Comparison of ENCODE assay signal across 19 cellular contexts in the genomic region with DNA sequence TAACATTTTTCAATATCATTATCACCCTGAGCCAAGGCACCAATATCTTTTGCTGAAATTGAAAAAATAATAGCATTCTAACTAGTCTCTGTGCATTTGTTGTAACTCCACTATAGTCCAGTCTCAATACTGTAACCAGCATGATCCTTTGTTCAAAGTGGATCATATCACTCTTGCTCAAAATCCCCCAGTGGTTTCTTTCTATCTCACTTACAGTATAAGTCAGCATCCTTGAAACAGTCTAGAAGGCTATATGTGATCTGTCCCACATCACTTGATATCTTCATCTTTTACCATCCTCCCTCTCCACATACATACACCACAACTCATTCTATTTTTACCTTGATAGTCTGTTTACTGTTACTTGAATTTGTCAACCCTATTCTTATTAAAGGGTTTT.
A peak's percentile ranks its signal among the peaks of the same experiment; 100 is the strongest.
DNase-seq lines count a peak whose midpoint lies in the region; ATAC-seq and TF ChIP-seq lines count a peak whose summit lies in the region.
"Had no signal": no experiment of that assay in that cellular context is flagged by ENCODE, and none has a peak within 500 bp of the region (broad histone marks: within the 10 kb centered on the region; RNA-seq: fewer than 3 reads in every experiment).

No MANE protein-coding gene starts in this region.

- ATAC-seq in GM18907 (IDR thresholded peaks at IDR 0.05; ENCODE audit: unreplicated experiment): peak; percentile 54
- peak; percentile 44 for ATAC-seq in HG02642 (IDR thresholded peaks at IDR 0.05; ENCODE audit: poor library complexity, unreplicated experiment)
- peak; percentile 36 for ATAC-seq in HG03039 (IDR thresholded peaks at IDR 0.05; ENCODE audit: unreplicated experiment)
- ATAC-seq in stimulated activated effector memory CD8-positive, alpha-beta T cell treated with anti-CD3 and anti-CD28 coated beads, Interleukin-12 subunit alpha, Interleukin-12 subunit beta, amount 100 ng/mL, for 72 hours: peak; percentile 58
- ATAC-seq in left cardiac atrium: no peak
- no peak for ATAC-seq in upper lobe of left lung (ENCODE audit: low FRiP score in 2 of 2)

- no peak overlapping the region for H3K4me3 ChIP-seq in upper lobe of left lung
- H3K4me3 ChIP-seq: Peyer's patch had no signal

- TF ChIP-seq EP300 in upper lobe of left lung (IDR thresholded peaks at IDR 0.05): no peak

- no peaks in the 10 kb centered on the region for H3K9me3 Mint-ChIP-seq in stimulated activated effector memory CD8-positive, alpha-beta T cell treated with anti-CD3 and anti-CD28 coated beads, Interleukin-12 subunit alpha, Interleukin-12 subunit beta, amount 100 ng/mL, for 72 hours
- H3K9me3 Mint-ChIP-seq: H9 had no signal

- no peak for DNase-seq in stimulated activated effector memory CD8-positive, alpha-beta T cell treated with anti-CD3 and anti-CD28 coated beads, Interleukin-12 subunit alpha, Interleukin-12 subunit beta, amount 100 ng/mL, for 72 hours (ENCODE audit: low spot score in 2 of 2)
- DNase-seq in left cardiac atrium (no peak), NK-92 (lab: John Stamatoyannopoulos, UW; ENCODE audit: unreplicated experiment) (no peak), upper lobe of left lung (no peak)
- DNase-seq: CD4-positive, CD25-positive, alpha-beta regulatory T cell; H9; HFFc6; Karpas-422; MV-4-11; NCI-H1105 treated with DMSO at 0.1 percent for 48 hours; NCI-H2029 treated with DMSO at 0.1 percent for 48 hours; NCI-H226; NCI-H524; NCI-H774; Peyer's patch; T-helper 1 cell had no signal

- no peaks in the 10 kb centered on the region for H3K27me3 ChIP-seq in upper lobe of left lung
- H3K27me3 ChIP-seq: Peyer's patch had no signal

- intact Hi-C loops in left cardiac atrium (cut with DNase I): no loop called here

- H3K27ac ChIP-seq in upper lobe of left lung: no peak overlapping the region
- H3K27ac ChIP-seq: Peyer's patch had no signal

- no peak for TF ChIP-seq POLR2A in upper lobe of left lung (IDR thresholded peaks at IDR 0.05)

- H3K4me3 Mint-ChIP-seq in stimulated activated effector memory CD8-positive, alpha-beta T cell treated with anti-CD3 and anti-CD28 coated beads, Interleukin-12 subunit alpha, Interleukin-12 subunit beta, amount 100 ng/mL, for 72 hours: no peak overlapping the region
- H3K4me3 Mint-ChIP-seq: CD4-positive, CD25-positive, alpha-beta regulatory T cell; H9; HFFc6 had no signal

- no peak overlapping the region for H3K27ac Mint-ChIP-seq in stimulated activated effector memory CD8-positive, alpha-beta T cell treated with anti-CD3 and anti-CD28 coated beads, Interleukin-12 subunit alpha, Interleukin-12 subunit beta, amount 100 ng/mL, for 72 hours
- H3K27ac Mint-ChIP-seq: CD4-positive, CD25-positive, alpha-beta regulatory T cell; H9; HFFc6 had no signal

- no peaks in the 10 kb centered on the region for H3K36me3 Mint-ChIP-seq in stimulated activated effector memory CD8-positive, alpha-beta T cell treated with anti-CD3 and anti-CD28 coated beads, Interleukin-12 subunit alpha, Interleukin-12 subunit beta, amount 100 ng/mL, for 72 hours
- H3K36me3 Mint-ChIP-seq: CD4-positive, CD25-positive, alpha-beta regulatory T cell had no signal

- no peak for TF ChIP-seq CTCF in upper lobe of left lung (IDR thresholded peaks at IDR 0.05)

- H3K4me1 Mint-ChIP-seq in stimulated activated effector memory CD8-positive, alpha-beta T cell treated with anti-CD3 and anti-CD28 coated beads, Interleukin-12 subunit alpha, Interleukin-12 subunit beta, amount 100 ng/mL, for 72 hours: no peaks in the 10 kb centered on the region

- H3K36me3 ChIP-seq in upper lobe of left lung: no peaks in the 10 kb centered on the region
- H3K36me3 ChIP-seq: Peyer's patch had no signal

- no peaks in the 10 kb centered on the region for H3K4me1 ChIP-seq in upper lobe of left lung

- no peaks in the 10 kb centered on the region for H3K9me3 ChIP-seq in upper lobe of left lung
- H3K9me3 ChIP-seq: Peyer's patch had no signal

Comparison
In these comparisons a context has a peak if more than half of its experiments do, and no peak if none do; other contexts are left out.
1. ATAC-seq: peak in GM18907 (single experiment), HG02642 (single experiment), HG03039 (single experiment) and stimulated activated effector memory CD8-positive, alpha-beta T cell treated with anti-CD3 and anti-CD28 coated beads, Interleukin-12 subunit alpha, Interleukin-12 subunit beta, amount 100 ng/mL, for 72 hours (single experiment); none in left cardiac atrium (0 of 2) and upper lobe of left lung (0 of 2).